ENCODE assay signal across 8 cellular contexts in genomic region chr12:102119674-102120563, GRCh38. TPM values are rescaled to one million over a fixed set of nuclear protein-coding genes. Genes with fewer than 3 reads are reported as not detected.
A peak's percentile ranks its signal among the peaks of the same experiment; 100 is the strongest.
DNase-seq lines count a peak whose midpoint lies in the region; ATAC-seq and TF ChIP-seq lines count a peak whose summit lies in the region.

A gene with protein sequence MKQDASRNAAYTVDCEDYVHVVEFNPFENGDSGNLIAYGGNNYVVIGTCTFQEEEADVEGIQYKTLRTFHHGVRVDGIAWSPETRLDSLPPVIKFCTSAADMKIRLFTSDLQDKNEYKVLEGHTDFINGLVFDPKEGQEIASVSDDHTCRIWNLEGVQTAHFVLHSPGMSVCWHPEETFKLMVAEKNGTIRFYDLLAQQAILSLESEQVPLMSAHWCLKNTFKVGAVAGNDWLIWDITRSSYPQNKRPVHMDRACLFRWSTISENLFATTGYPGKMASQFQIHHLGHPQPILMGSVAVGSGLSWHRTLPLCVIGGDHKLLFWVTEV (minus strand): TSS chr12:102120114. CDS start chr12:102118518, 1,596 bp downstream.
Gene PARPBP, plus strand, starts transcription at chr12:102120183. Its CDS starts 3,706 bp downstream, at chr12:102123889.

- H3K27me3 Mint-ChIP-seq in activated naive CD8-positive, alpha-beta T cell, result no peaks in the 10 kb centered on the region
- H3K27me3 Mint-ChIP-seq in osteocyte (ENCODE audit: unreplicated experiment), result no peaks in the 10 kb centered on the region

- DNase-seq in GM10266 (ENCODE audit: extremely low spot score), result peak; percentile 84
- DNase-seq in NCI-H1048 (lab: John Stamatoyannopoulos, UW), result peak; percentile 66
- peak; percentile 41 for DNase-seq in SKM-1 (lab: John Stamatoyannopoulos, UW; ENCODE audit: unreplicated experiment)
- DNase-seq in head of caudate nucleus, result peak; percentile 85 to 96 (median 93)
- DNase-seq in osteocyte (ENCODE audit: extremely low spot score, unreplicated experiment), result peak; percentile 96
- DNase-seq in tibial artery, result peak; percentile 85 to 91

- H3K4me1 Mint-ChIP-seq in activated naive CD8-positive, alpha-beta T cell (ENCODE audit: low read depth), result peaks cover 17% of the 10 kb centered on the region
- H3K4me1 Mint-ChIP-seq in osteocyte (ENCODE audit: unreplicated experiment), result peaks cover 12% of the 10 kb centered on the region

- intact Hi-C loops in head of caudate nucleus (cut with DNase I) (no loop called here), tibial artery (cut with DNase I; ENCODE audit: low total_unique reads) (loop anchor here (2.0 kb wide), 1 partner anchor 61 kb away; no protein-coding TSS in a partner anchor)

- TF ChIP-seq CTCF in GM10266 (IDR thresholded peaks at IDR 0.05; ENCODE audit: control insufficient read depth, insufficient read depth, low read depth, missing control alignments) (no peak), osteocyte (IDR thresholded peaks at IDR 0.05) (no peak), tibial artery (IDR thresholded peaks at IDR 0.05) (peak; percentile 9 to 13)

- H3K27ac ChIP-seq in tibial artery, result peak within 1 kb of the TSS; percentile 78 to 87

- ATAC-seq in HG02588 (IDR thresholded peaks at IDR 0.05; ENCODE audit: unreplicated experiment), result peak; percentile 96

- H3K9me3 Mint-ChIP-seq in activated naive CD8-positive, alpha-beta T cell (ENCODE audit: low read depth), result no peaks in the 10 kb centered on the region
- H3K9me3 Mint-ChIP-seq in osteocyte (ENCODE audit: unreplicated experiment), result no peaks in the 10 kb centered on the region

- H3K36me3 ChIP-seq in tibial artery, result peaks cover 6 to 21% (median 16%) of the 10 kb centered on the region in 3 donors

- H3K4me3 Mint-ChIP-seq in activated naive CD8-positive, alpha-beta T cell, result peak within 1 kb of the TSS; percentile 96
- peak within 1 kb of the TSS; percentile 79 for H3K4me3 Mint-ChIP-seq in osteocyte (ENCODE audit: unreplicated experiment)

- peak within 1 kb of the TSS; percentile 67 to 72 for H3K4me3 ChIP-seq in tibial artery

- no peaks in the 10 kb centered on the region for H3K9me3 ChIP-seq in tibial artery

- H3K4me1 ChIP-seq in tibial artery, result peaks cover 0 to 17% (median 10%) of the 10 kb centered on the region in 4 donors

- H3K36me3 Mint-ChIP-seq in activated naive CD8-positive, alpha-beta T cell, result peaks cover 4% of the 10 kb centered on the region
- H3K36me3 Mint-ChIP-seq in osteocyte (ENCODE audit: unreplicated experiment), result peaks cover 6% of the 10 kb centered on the region

- H3K27me3 ChIP-seq in tibial artery, result no peaks in the 10 kb centered on the region

- peak within 1 kb of the TSS; percentile 89 for H3K27ac Mint-ChIP-seq in activated naive CD8-positive, alpha-beta T cell
- peak within 1 kb of the TSS; percentile 95 for H3K27ac Mint-ChIP-seq in osteocyte (ENCODE audit: unreplicated experiment)

RNA-seq across cellular contexts. Expression of the first gene that starts in this region (rescaled TPM):
- total RNA-seq in osteocyte, result 24.6 and 25.4 TPM in 2 replicates

RNA-seq across cellular contexts. Expression of gene PARPBP, which starts in this region (rescaled TPM):
- 5.1 and 5.6 TPM in 2 replicates for total RNA-seq in osteocyte

Comparison
In these comparisons a context has a peak if more than half of its experiments do, and no peak if none do; other contexts are left out.
1. Peak in every context shown above with its lines: DNase-seq, ATAC-seq, H3K4me3 ChIP-seq and H3K27ac ChIP-seq.
2. DNase-seq: peak in every context shown above with its lines; median percentile 96 in osteocyte; 93 in head of caudate nucleus; 88 in tibial artery; 84 in GM10266; 66 in NCI-H1048; 41 in SKM-1.
3. CTCF ChIP-seq: peak in tibial artery (2 of 2); none in GM10266 (single experiment) and osteocyte (single experiment).